Comparison of ENCODE assay signal across 9 cellular contexts in the genomic region with DNA sequence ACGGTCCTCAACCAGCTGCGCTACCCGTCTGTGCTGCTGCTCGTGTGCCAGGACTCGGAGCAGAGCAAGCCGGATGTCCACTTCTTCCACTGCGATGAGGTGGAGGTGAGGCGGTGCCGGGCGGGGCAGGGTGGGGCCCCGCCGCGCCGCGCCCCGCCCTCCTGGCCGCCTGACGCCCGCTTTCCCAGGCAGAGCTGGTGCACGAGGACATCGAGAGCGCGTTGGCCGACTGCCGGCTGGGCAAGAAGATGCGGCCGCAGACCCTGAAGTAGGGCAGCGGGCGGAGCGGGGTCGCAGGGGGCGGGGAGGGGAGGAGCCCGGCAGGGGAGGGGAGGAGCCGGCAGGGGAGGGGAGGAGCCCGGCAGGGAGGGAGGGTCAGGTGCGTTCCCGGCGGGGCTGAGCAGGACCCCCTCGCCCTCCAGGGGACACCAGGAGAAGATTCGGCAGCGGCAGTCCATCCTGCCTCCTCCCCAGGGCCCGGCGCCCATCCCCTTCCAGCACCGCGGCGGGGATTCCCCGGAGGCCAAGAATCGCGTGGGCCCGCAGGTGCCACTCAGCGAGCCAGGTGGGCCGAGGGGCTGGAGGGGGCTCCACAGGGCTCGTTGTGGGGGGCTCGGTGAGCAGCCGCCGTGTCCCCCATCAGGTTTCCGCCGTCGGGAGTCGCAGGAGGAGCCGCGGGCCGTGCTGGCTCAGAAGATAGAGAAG. TPM values are rescaled to one million over a fixed set of nuclear protein-coding genes. Genes with fewer than 3 reads are reported as not detected.
DNase-seq lines count a peak whose midpoint lies in the region; ATAC-seq and TF ChIP-seq lines count a peak whose summit lies in the region.
"Had no signal": no experiment of that assay in that cellular context is flagged by ENCODE, and none has a peak within 500 bp of the region (broad histone marks: within the 10 kb centered on the region; RNA-seq: fewer than 3 reads in every experiment).

No MANE protein-coding gene starts in this region.

- peaks cover 16% of the 10 kb centered on the region for H3K27me3 Mint-ChIP-seq in CD8-positive, alpha-beta T cell (ENCODE audit: low read depth)
- no peaks in the 10 kb centered on the region for H3K27me3 Mint-ChIP-seq in osteocyte (ENCODE audit: unreplicated experiment)

- dilution Hi-C loops in IMR-90 (cut with HindIII; ENCODE audit: low sequenced_read_pairs, unreplicated experiment): no loop called here

- H3K23ac ChIP-seq in IMR-90 (ENCODE audit: low read depth, low read length): no peak overlapping the region

- no peak overlapping the region for H4K8ac ChIP-seq in IMR-90 (ENCODE audit: low read depth in 2 of 2, low read length in 2 of 2)

- no peak overlapping the region for H3K56ac ChIP-seq in IMR-90 (ENCODE audit: extremely low read depth, insufficient read depth, low read length)

- 31% methylated on average over 25 of the region's 63 CpGs; no CpG with 5 or more reads in 1 of the 2 experiments for WGBS in IMR-90 (ENCODE audit: extremely low coverage in 2 of 2, insufficient read length in 1 of 2), 2 experiments

- TF ChIP-seq CTCF in CD8-positive, alpha-beta T cell (IDR thresholded peaks at IDR 0.05): no peak
- TF ChIP-seq CTCF in IMR-90 (conservative IDR thresholded peaks at IDR 0.05; ENCODE audit: low read depth, low read length) (no peak), osteocyte (IDR thresholded peaks at IDR 0.05) (no peak)

- no peak overlapping the region for H3K4me3 ChIP-seq in CD8-positive, alpha-beta T cell (ENCODE audit: low read depth, low read length)
- no peak overlapping the region for H3K4me3 ChIP-seq in IMR-90 (ENCODE audit: insufficient read depth, low read depth, low read length)
- H3K4me3 ChIP-seq: lower lobe of right lung had no signal

- H3K27me3 ChIP-seq in CD8-positive, alpha-beta T cell (ENCODE audit: insufficient read depth, low read length): peaks cover 10% of the 10 kb centered on the region
- peaks cover 9% of the 10 kb centered on the region; the same call in 1 of the 2 replicates for H3K27me3 ChIP-seq in IMR-90 (ENCODE audit: control insufficient read depth, insufficient read depth, low read length)

- H2AFZ ChIP-seq in IMR-90 (replicated peaks; ENCODE audit: low read length, poor library complexity): peak overlapping the region; percentile 79

- no peaks in the 10 kb centered on the region for H4K20me1 ChIP-seq in IMR-90 (ENCODE audit: insufficient read depth, low read length)

- H3K79me1 ChIP-seq in IMR-90 (ENCODE audit: low read depth in 1 of 2, low read length in 2 of 2): no peaks in the 10 kb centered on the region

- no peaks in the 10 kb centered on the region for H3K9me3 Mint-ChIP-seq in CD8-positive, alpha-beta T cell
- H3K9me3 Mint-ChIP-seq in osteocyte (ENCODE audit: unreplicated experiment): no peaks in the 10 kb centered on the region

- H3K14ac ChIP-seq in IMR-90 (replicated peaks; ENCODE audit: low read depth, low read length): no peak overlapping the region

- no peak overlapping the region for H3K18ac ChIP-seq in IMR-90 (ENCODE audit: low read depth, low read length)

- peak in 2 of 7 experiments; percentile 66 to 69 for DNase-seq in CD8-positive, alpha-beta T cell
- peak; percentile 29 for DNase-seq in IMR-90
- peak; percentile 55 for DNase-seq in activated CD8-positive, alpha-beta memory T cell treated with anti-CD3 and anti-CD28 coated beads, Interleukin-2, amount 50 U/mL, for 4 hours
- peak; percentile 95 for DNase-seq in iPS-NIHi7 (ENCODE audit: extremely low spot score)
- no peak for DNase-seq in Ammon's horn (ENCODE audit: low spot score)
- DNase-seq in osteocyte (ENCODE audit: extremely low spot score, unreplicated experiment): no peak
- DNase-seq: lower lobe of right lung had no signal

- H3K9me3 ChIP-seq in CD8-positive, alpha-beta T cell (ENCODE audit: low read length): no peaks in the 10 kb centered on the region
- H3K9me3 ChIP-seq in IMR-90 (ENCODE audit: control insufficient read depth, insufficient read depth, low read length): no peaks in the 10 kb centered on the region
- H3K9me3 ChIP-seq: lower lobe of right lung had no signal

- H3K4me3 Mint-ChIP-seq in CD8-positive, alpha-beta T cell: peak overlapping the region; percentile 29
- no peak overlapping the region for H3K4me3 Mint-ChIP-seq in osteocyte (ENCODE audit: unreplicated experiment)

- TF ChIP-seq RAD21 in IMR-90 (IDR thresholded peaks at IDR 0.05; ENCODE audit: low read length): no peak

- POLR2A ChIA-PET in CD8-positive, alpha-beta T cell (lab: Charles Lee): no interaction called here
- POLR2A ChIA-PET in IMR-90 (lab: Charles Lee; ENCODE audit: unreplicated experiment): no interaction called here

- CTCF ChIA-PET in CD8-positive, alpha-beta T cell (lab: Charles Lee): interaction anchor here (0.8 to 3.5 kb wide), 3 partner anchors 19 to 166 kb away, joined by 3 to 10 read pairs (median 3); no protein-coding TSS in a partner anchor
- CTCF ChIA-PET in IMR-90 (lab: Yijun Ruan, JAX): no interaction called here

- in situ Hi-C loops in IMR-90 (cut with MboI; ENCODE audit: low sequenced_read_pairs): no loop called here

- H3K27ac ChIP-seq in CD8-positive, alpha-beta T cell (ENCODE audit: low read depth, low read length): no peak overlapping the region
- H3K27ac ChIP-seq in IMR-90 (ENCODE audit: insufficient read depth, low read length): no peak overlapping the region
- H3K27ac ChIP-seq: lower lobe of right lung had no signal

- no peaks in the 10 kb centered on the region for H3K36me3 ChIP-seq in CD8-positive, alpha-beta T cell (ENCODE audit: insufficient read depth, low read length)
- H3K36me3 ChIP-seq in IMR-90 (ENCODE audit: control insufficient read depth, insufficient read depth, low read length): no peaks in the 10 kb centered on the region

- H2AK5ac ChIP-seq in IMR-90 (ENCODE audit: low read depth, low read length): no peak overlapping the region

- no peaks in the 10 kb centered on the region for H3K36me3 Mint-ChIP-seq in CD8-positive, alpha-beta T cell
- H3K36me3 Mint-ChIP-seq in osteocyte (ENCODE audit: unreplicated experiment): no peaks in the 10 kb centered on the region

- H3K4ac ChIP-seq in IMR-90 (ENCODE audit: low read depth, low read length): no peak overlapping the region

- peaks cover 21% of the 10 kb centered on the region for H3K4me1 ChIP-seq in CD8-positive, alpha-beta T cell (ENCODE audit: insufficient read depth, low read length)
- no peaks in the 10 kb centered on the region for H3K4me1 ChIP-seq in IMR-90 (ENCODE audit: control insufficient read depth, insufficient read depth, low read length)

- no peak overlapping the region for H2AK9ac ChIP-seq in IMR-90 (replicated peaks; ENCODE audit: low read depth, low read length, poor library complexity)

- H2BK20ac ChIP-seq in IMR-90 (ENCODE audit: low read depth, low read length): no peak overlapping the region

- no TSS peak for BruUV-seq in IMR-90 (replicated peaks; lab: Mats Ljungman, UMichigan)

- H2BK15ac ChIP-seq in IMR-90 (ENCODE audit: low read depth, low read length): no peak overlapping the region

- TF ChIP-seq POLR2A in IMR-90 (IDR thresholded peaks at IDR 0.05; ENCODE audit: low read depth, low read length): no peak

- H2BK120ac ChIP-seq in IMR-90 (ENCODE audit: low read depth, low read length): no peak overlapping the region

- H3K4me1 Mint-ChIP-seq in CD8-positive, alpha-beta T cell (ENCODE audit: low read depth): peaks cover 16% of the 10 kb centered on the region
- H3K4me1 Mint-ChIP-seq in osteocyte (ENCODE audit: unreplicated experiment): peaks cover 26% of the 10 kb centered on the region

- H4K5ac ChIP-seq in IMR-90 (ENCODE audit: low read depth, low read length): no peak overlapping the region

- H3K9ac ChIP-seq in IMR-90 (ENCODE audit: low read depth, low read length): no peak overlapping the region

- no peak overlapping the region for H3K27ac Mint-ChIP-seq in CD8-positive, alpha-beta T cell
- H3K27ac Mint-ChIP-seq in osteocyte (ENCODE audit: unreplicated experiment): no peak overlapping the region

- no peak overlapping the region for H4K91ac ChIP-seq in IMR-90 (ENCODE audit: insufficient read depth, low read depth, low read length)

- no peak overlapping the region for H2BK5ac ChIP-seq in IMR-90 (ENCODE audit: low read depth, low read length, poor library complexity, severe bottlenecking)

- peak; percentile 4 for ATAC-seq in CD8-positive, alpha-beta T cell
- peak; percentile 96 for ATAC-seq in IMR-90 (ENCODE audit: low read depth)
- ATAC-seq in HG02852 (IDR thresholded peaks at IDR 0.05; ENCODE audit: unreplicated experiment): no peak
- ATAC-seq in HG03280 (IDR thresholded peaks at IDR 0.05; ENCODE audit: unreplicated experiment): no peak

- intact Hi-C loops in CD8-positive, alpha-beta T cell (cut with DNase I, micrococcal nuclease): loop anchor here in 1 of 2 experiments (10.0 kb wide), 1 partner anchor 334 kb away; no protein-coding TSS in a partner anchor
- intact Hi-C loops in IMR-90 (cut with micrococcal nuclease): loop anchor here (10.0 kb wide), 1 partner anchor 166 kb away; no protein-coding TSS in a partner anchor

- H3K9me1 ChIP-seq in IMR-90 (ENCODE audit: insufficient read depth, low read length): no peaks in the 10 kb centered on the region

- H3K4me2 ChIP-seq in IMR-90 (ENCODE audit: low read depth, low read length): 0 out of 2 replicates have a peak overlapping the region, but pooled peaks have one; percentile 28

RNA-seq across cellular contexts. Expression of a gene that starts 14.8 kb away (rescaled TPM):
- total RNA-seq in CD8-positive, alpha-beta T cell: 10 to 100 TPM in 1 of 2 experiments, 1 to 10 TPM in 1; 9.6 to 12.2 TPM
- total RNA-seq in IMR-90 (2012; rRNA removed) (12.2 and 17.2 TPM in 2 replicates), osteocyte (32.4 and 39.3 TPM in 2 replicates)
- polyA plus RNA-seq in IMR-90 (2012; rRNA removed): 38.7 and 39.4 TPM in 2 replicates
- 16.2 and 26.2 TPM in 2 replicates for polyA plus RNA-seq in IMR-90 (2012; cell fraction: cytosol; rRNA removed)
- polyA plus RNA-seq in IMR-90 (2012; cell fraction: nucleus; rRNA removed; ENCODE audit: low replicate concordance): 206 and 443 TPM in 2 replicates

RNA-seq across cellular contexts. Expression of a gene that starts 25.2 kb away (rescaled TPM):
- total RNA-seq in CD8-positive, alpha-beta T cell: 10 to 100 TPM; 24.8 to 25.2 TPM
- total RNA-seq in IMR-90 (2012; rRNA removed) (5.0 and 5.6 TPM in 2 replicates), osteocyte (43.9 and 45.2 TPM in 2 replicates)
- polyA plus RNA-seq in IMR-90 (2012; rRNA removed): 21.2 and 21.7 TPM in 2 replicates
- 19.5 and 33.5 TPM in 2 replicates for polyA plus RNA-seq in IMR-90 (2012; cell fraction: cytosol; rRNA removed)
- 64.5 and 66.3 TPM in 2 replicates for polyA plus RNA-seq in IMR-90 (2012; cell fraction: nucleus; rRNA removed; ENCODE audit: low replicate concordance)

RNA-seq across cellular contexts. Expression of a gene that starts 25.8 kb away (rescaled TPM):
- total RNA-seq in CD8-positive, alpha-beta T cell: 100 to 1,000 TPM; 131 to 139 TPM
- total RNA-seq in IMR-90 (2012; rRNA removed) (21.7 and 22.9 TPM in 2 replicates), osteocyte (113 and 121 TPM in 2 replicates)
- polyA plus RNA-seq in IMR-90 (2012; rRNA removed): 31.6 and 35.8 TPM in 2 replicates
- 17.5 and 37.5 TPM in 2 replicates for polyA plus RNA-seq in IMR-90 (2012; cell fraction: cytosol; rRNA removed)
- polyA plus RNA-seq in IMR-90 (2012; cell fraction: nucleus; rRNA removed; ENCODE audit: low replicate concordance): 40.0 and 55.2 TPM in 2 replicates

RNA-seq across cellular contexts. Expression of a gene that starts 26.5 kb away (rescaled TPM):
- total RNA-seq in CD8-positive, alpha-beta T cell: 10 to 100 TPM; 30.2 to 31.0 TPM
- total RNA-seq in IMR-90 (2012; rRNA removed) (147 and 156 TPM in 2 replicates), osteocyte (156 and 171 TPM in 2 replicates)
- polyA plus RNA-seq in IMR-90 (2012; rRNA removed): 210 and 228 TPM in 2 replicates
- 201 and 282 TPM in 2 replicates for polyA plus RNA-seq in IMR-90 (2012; cell fraction: cytosol; rRNA removed)
- polyA plus RNA-seq in IMR-90 (2012; cell fraction: nucleus; rRNA removed; ENCODE audit: low replicate concordance): 134 and 144 TPM in 2 replicates

RNA-seq across cellular contexts. Expression of a gene that starts 56.5 kb away (rescaled TPM):
- 10 to 100 TPM; 21.2 to 22.6 TPM for total RNA-seq in CD8-positive, alpha-beta T cell
- 3.0 and 4.2 TPM in 2 replicates for total RNA-seq in IMR-90 (2012; rRNA removed)
- 48.1 and 52.5 TPM in 2 replicates for polyA plus RNA-seq in IMR-90 (2012; rRNA removed)
- 61.4 and 99.9 TPM in 2 replicates for polyA plus RNA-seq in IMR-90 (2012; cell fraction: cytosol; rRNA removed)
- 288 and 910 TPM in 2 replicates for polyA plus RNA-seq in IMR-90 (2012; cell fraction: nucleus; rRNA removed; ENCODE audit: low replicate concordance)
- 79.1 and 84.4 TPM in 2 replicates for total RNA-seq in osteocyte

Comparison
In these comparisons a context has a peak if more than half of its experiments do, and no peak if none do; other contexts are left out.
1. ATAC-seq: peak in CD8-positive, alpha-beta T cell (single experiment) and IMR-90 (single experiment); none in HG02852 (single experiment) and HG03280 (single experiment).
2. DNase-seq: peak in IMR-90 (single experiment), activated CD8-positive, alpha-beta memory T cell treated with anti-CD3 and anti-CD28 coated beads, Interleukin-2, amount 50 U/mL, for 4 hours (single experiment) and iPS-NIHi7 (single experiment); none in Ammon's horn (single experiment) and osteocyte (single experiment).